ENCODE assay signal across 1 cellular context in the genomic region with DNA sequence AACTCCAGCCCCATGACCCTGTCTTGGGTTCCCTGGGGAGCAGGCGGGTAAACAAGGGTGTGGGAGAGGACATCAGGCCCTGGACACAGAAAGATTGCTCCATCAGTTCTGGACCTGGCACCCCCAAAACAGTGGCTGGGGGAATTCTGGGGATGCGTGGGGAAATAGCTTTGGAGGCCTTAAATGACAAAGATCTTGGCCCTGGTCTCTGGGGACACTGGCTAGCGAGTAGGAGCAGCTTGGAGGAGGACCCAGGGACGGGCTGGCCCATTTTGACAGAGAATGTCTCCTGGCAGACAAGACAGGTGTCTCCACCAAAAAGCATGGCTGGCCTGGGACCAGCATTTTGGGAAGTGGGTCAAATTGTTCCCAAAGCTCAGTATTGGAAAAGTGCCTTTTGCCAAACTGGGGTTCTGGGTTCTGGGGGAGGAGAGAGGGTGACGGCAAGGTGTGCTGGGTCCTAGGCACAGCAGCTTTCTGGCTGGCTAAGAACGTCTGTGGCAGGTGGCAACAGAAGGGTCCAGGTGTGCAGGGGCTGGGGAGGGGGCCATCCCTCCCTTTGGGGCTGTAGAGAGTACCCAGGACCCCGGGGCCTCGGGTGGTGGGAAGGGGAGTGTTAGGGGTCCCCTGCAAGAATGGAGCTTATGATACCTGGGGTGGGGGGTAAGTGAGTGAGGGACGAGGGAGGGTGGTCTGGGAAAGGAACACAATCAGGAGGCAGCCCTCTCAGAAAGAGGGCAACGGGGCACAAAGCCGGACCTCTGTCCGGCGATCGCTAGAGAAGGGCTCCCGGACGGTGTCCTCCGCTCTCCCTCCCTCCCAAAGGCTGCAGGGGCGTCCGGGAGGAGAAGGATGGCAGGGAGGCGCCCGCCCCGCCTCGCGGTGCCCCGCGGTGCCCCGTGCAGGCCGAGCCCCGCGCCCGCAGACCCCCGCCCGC.
TF ChIP-seq lines count a peak whose summit lies in the region.

No MANE protein-coding gene starts in this region.

TF ChIP-seq in GM23338, 12 proteins besides CTCF, POLR2A, EP300 and RAD21 (continued from another document):
- TF ChIP-seq, protein P1, sequence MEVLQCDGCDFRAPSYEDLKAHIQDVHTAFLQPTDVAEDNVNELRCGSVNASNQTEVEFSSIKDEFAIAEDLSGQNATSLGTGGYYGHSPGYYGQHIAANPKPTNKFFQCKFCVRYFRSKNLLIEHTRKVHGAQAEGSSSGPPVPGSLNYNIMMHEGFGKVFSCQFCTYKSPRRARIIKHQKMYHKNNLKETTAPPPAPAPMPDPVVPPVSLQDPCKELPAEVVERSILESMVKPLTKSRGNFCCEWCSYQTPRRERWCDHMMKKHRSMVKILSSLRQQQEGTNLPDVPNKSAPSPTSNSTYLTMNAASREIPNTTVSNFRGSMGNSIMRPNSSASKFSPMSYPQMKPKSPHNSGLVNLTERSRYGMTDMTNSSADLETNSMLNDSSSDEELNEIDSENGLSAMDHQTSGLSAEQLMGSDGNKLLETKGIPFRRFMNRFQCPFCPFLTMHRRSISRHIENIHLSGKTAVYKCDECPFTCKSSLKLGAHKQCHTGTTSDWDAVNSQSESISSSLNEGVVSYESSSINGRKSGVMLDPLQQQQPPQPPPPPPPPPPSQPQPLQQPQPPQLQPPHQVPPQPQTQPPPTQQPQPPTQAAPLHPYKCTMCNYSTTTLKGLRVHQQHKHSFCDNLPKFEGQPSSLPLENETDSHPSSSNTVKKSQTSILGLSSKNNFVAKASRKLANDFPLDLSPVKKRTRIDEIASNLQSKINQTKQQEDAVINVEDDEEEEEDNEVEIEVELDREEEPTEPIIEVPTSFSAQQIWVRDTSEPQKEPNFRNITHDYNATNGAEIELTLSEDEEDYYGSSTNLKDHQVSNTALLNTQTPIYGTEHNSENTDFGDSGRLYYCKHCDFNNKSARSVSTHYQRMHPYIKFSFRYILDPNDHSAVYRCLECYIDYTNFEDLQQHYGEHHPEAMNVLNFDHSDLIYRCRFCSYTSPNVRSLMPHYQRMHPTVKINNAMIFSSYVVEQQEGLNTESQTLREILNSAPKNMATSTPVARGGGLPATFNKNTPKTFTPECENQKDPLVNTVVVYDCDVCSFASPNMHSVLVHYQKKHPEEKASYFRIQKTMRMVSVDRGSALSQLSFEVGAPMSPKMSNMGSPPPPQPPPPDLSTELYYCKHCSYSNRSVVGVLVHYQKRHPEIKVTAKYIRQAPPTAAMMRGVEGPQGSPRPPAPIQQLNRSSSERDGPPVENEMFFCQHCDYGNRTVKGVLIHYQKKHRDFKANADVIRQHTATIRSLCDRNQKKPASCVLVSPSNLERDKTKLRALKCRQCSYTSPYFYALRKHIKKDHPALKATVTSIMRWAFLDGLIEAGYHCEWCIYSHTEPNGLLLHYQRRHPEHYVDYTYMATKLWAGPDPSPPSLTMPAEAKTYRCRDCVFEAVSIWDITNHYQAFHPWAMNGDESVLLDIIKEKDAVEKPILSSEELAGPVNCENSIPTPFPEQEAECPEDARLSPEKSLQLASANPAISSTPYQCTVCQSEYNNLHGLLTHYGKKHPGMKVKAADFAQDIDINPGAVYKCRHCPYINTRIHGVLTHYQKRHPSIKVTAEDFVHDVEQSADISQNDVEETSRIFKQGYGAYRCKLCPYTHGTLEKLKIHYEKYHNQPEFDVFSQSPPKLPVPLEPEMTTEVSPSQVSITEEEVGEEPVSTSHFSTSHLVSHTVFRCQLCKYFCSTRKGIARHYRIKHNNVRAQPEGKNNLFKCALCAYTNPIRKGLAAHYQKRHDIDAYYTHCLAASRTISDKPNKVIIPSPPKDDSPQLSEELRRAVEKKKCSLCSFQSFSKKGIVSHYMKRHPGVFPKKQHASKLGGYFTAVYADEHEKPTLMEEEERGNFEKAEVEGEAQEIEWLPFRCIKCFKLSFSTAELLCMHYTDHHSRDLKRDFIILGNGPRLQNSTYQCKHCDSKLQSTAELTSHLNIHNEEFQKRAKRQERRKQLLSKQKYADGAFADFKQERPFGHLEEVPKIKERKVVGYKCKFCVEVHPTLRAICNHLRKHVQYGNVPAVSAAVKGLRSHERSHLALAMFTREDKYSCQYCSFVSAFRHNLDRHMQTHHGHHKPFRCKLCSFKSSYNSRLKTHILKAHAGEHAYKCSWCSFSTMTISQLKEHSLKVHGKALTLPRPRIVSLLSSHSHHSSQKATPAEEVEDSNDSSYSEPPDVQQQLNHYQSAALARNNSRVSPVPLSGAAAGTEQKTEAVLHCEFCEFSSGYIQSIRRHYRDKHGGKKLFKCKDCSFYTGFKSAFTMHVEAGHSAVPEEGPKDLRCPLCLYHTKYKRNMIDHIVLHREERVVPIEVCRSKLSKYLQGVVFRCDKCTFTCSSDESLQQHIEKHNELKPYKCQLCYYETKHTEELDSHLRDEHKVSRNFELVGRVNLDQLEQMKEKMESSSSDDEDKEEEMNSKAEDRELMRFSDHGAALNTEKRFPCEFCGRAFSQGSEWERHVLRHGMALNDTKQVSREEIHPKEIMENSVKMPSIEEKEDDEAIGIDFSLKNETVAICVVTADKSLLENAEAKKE (CRISPR knock-in tag; IDR thresholded peaks at IDR 0.05): no peak
- TF ChIP-seq EZH2phosphoT487 (IDR thresholded peaks at IDR 0.05; ENCODE audit: unreplicated experiment) (no peak), STAT1 (IDR thresholded peaks at IDR 0.05; ENCODE audit: unreplicated experiment) (no peak), ZNF114 (CRISPR knock-in tag; IDR thresholded peaks at IDR 0.05) (no peak), CREB1 (CRISPR knock-in tag; IDR thresholded peaks at IDR 0.05; ENCODE audit: low read depth) (no peak), ZNF331 (CRISPR knock-in tag; IDR thresholded peaks at IDR 0.05; ENCODE audit: low read depth) (no peak)
- TF ChIP-seq, protein P2, sequence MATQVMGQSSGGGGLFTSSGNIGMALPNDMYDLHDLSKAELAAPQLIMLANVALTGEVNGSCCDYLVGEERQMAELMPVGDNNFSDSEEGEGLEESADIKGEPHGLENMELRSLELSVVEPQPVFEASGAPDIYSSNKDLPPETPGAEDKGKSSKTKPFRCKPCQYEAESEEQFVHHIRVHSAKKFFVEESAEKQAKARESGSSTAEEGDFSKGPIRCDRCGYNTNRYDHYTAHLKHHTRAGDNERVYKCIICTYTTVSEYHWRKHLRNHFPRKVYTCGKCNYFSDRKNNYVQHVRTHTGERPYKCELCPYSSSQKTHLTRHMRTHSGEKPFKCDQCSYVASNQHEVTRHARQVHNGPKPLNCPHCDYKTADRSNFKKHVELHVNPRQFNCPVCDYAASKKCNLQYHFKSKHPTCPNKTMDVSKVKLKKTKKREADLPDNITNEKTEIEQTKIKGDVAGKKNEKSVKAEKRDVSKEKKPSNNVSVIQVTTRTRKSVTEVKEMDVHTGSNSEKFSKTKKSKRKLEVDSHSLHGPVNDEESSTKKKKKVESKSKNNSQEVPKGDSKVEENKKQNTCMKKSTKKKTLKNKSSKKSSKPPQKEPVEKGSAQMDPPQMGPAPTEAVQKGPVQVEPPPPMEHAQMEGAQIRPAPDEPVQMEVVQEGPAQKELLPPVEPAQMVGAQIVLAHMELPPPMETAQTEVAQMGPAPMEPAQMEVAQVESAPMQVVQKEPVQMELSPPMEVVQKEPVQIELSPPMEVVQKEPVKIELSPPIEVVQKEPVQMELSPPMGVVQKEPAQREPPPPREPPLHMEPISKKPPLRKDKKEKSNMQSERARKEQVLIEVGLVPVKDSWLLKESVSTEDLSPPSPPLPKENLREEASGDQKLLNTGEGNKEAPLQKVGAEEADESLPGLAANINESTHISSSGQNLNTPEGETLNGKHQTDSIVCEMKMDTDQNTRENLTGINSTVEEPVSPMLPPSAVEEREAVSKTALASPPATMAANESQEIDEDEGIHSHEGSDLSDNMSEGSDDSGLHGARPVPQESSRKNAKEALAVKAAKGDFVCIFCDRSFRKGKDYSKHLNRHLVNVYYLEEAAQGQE (IDR thresholded peaks at IDR 0.05; ENCODE audit: unreplicated experiment): no peak
